13 cellular contexts compared by ENCODE assay signal in genomic region chr6:75345413-75345812, GRCh38.
"Had no signal": no experiment of that assay in that cellular context is flagged by ENCODE, and none has a peak within 500 bp of the region (broad histone marks: within the 10 kb centered on the region; RNA-seq: fewer than 3 reads in every experiment).

No MANE protein-coding gene starts in this region.

- H3K27me3 ChIP-seq: brain microvascular endothelial cell, right lobe of liver, upper lobe of left lung had no signal

- H3K36me3 Mint-ChIP-seq: activated naive CD8-positive, alpha-beta T cell treated with anti-CD3 and anti-CD28 coated beads, Interleukin-2, amount 10 ng/mL, durations not matched to agents 7 days and 5 days had no signal

- DNase-seq: activated CD4-positive, alpha-beta T cell treated with anti-CD3 and anti-CD28 coated beads, Interleukin-2, amount 50 U/mL, for 1 hour; activated CD8-positive, alpha-beta memory T cell treated with anti-CD3 and anti-CD28 coated beads for 24 hours; activated naive CD8-positive, alpha-beta T cell treated with anti-CD3 and anti-CD28 coated beads, Interleukin-2, amount 10 ng/mL, durations not matched to agents 7 days and 5 days; brain microvascular endothelial cell; effector memory CD4-positive, alpha-beta T cell; foreskin keratinocyte; kidney glomerular epithelial cell; psoas muscle; right lobe of liver; stimulated activated naive CD8-positive, alpha-beta T cell treated with anti-CD3 and anti-CD28 coated beads, Interleukin-15, amount 100 ng/mL, for 72 hours; upper lobe of left lung had no signal

- H3K9me3 Mint-ChIP-seq: activated naive CD8-positive, alpha-beta T cell treated with anti-CD3 and anti-CD28 coated beads, Interleukin-2, amount 10 ng/mL, durations not matched to agents 7 days and 5 days; dendritic cell treated with granulocyte-macrophage colony-stimulating factor and Interleukin-4, amounts not matched to agents 40 ng/mL and 50 ng/mL, for 4 days; stimulated activated naive CD8-positive, alpha-beta T cell treated with anti-CD3 and anti-CD28 coated beads, Interleukin-15, amount 100 ng/mL, for 72 hours had no signal

- H3K4me1 ChIP-seq: foreskin keratinocyte had no signal

- H3K36me3 ChIP-seq: brain microvascular endothelial cell, right lobe of liver, upper lobe of left lung had no signal

- H3K9me3 ChIP-seq: psoas muscle, right lobe of liver, upper lobe of left lung had no signal

- H3K4me3 ChIP-seq: psoas muscle, right lobe of liver, upper lobe of left lung had no signal

- ATAC-seq: activated CD4-positive, CD25-positive, alpha-beta regulatory T cell treated with anti-CD3 and anti-CD28 coated beads, Interleukin-2, amount 50 U/mL, for 24 hours; foreskin keratinocyte; psoas muscle; stimulated activated naive CD8-positive, alpha-beta T cell treated with anti-CD3 and anti-CD28 coated beads, Interleukin-15, amount 100 ng/mL, for 72 hours had no signal

- H3K4me3 Mint-ChIP-seq: activated naive CD8-positive, alpha-beta T cell treated with anti-CD3 and anti-CD28 coated beads, Interleukin-2, amount 10 ng/mL, durations not matched to agents 7 days and 5 days; dendritic cell treated with granulocyte-macrophage colony-stimulating factor and Interleukin-4, amounts not matched to agents 40 ng/mL and 50 ng/mL, for 4 days; stimulated activated naive CD8-positive, alpha-beta T cell treated with anti-CD3 and anti-CD28 coated beads, Interleukin-15, amount 100 ng/mL, for 72 hours had no signal

- H3K27ac Mint-ChIP-seq: activated naive CD8-positive, alpha-beta T cell treated with anti-CD3 and anti-CD28 coated beads, Interleukin-2, amount 10 ng/mL, durations not matched to agents 7 days and 5 days; dendritic cell treated with granulocyte-macrophage colony-stimulating factor and Interleukin-4, amounts not matched to agents 40 ng/mL and 50 ng/mL, for 4 days; stimulated activated naive CD8-positive, alpha-beta T cell treated with anti-CD3 and anti-CD28 coated beads, Interleukin-15, amount 100 ng/mL, for 72 hours had no signal

- H3K27ac ChIP-seq: brain microvascular endothelial cell, foreskin keratinocyte, psoas muscle, right lobe of liver, upper lobe of left lung had no signal
